Comparison of ENCODE assay signal across 1 cellular context in genomic region chr13:30196025-30196424, GRCh38.
TF ChIP-seq lines count a peak whose summit lies in the region.

No MANE protein-coding gene starts in this region.

TF ChIP-seq in SK-N-SH treated with all-trans-retinoic acid at 6 μM for 48 hours, 23 proteins besides CTCF, POLR2A, EP300 and RAD21 (continued from another document):
- TF ChIP-seq CSRNP3 (CRISPR knock-in tag; IDR thresholded peaks at IDR 0.05) (0 out of 2 replicates have a peak, but pooled peaks have one; percentile 0), ZNF565 (CRISPR knock-in tag; conservative IDR thresholded peaks at IDR 0.05; ENCODE audit: low read depth) (no peak), PATZ1 (CRISPR knock-in tag; IDR thresholded peaks at IDR 0.05; ENCODE audit: borderline replicate concordance) (no peak), ARNTL (CRISPR knock-in tag; IDR thresholded peaks at IDR 0.05; ENCODE audit: borderline replicate concordance, low read depth) (no peak), ISL1 (CRISPR knock-in tag; IDR thresholded peaks at IDR 0.05) (no peak), CSDC2 (CRISPR knock-in tag; IDR thresholded peaks at IDR 0.05) (no peak), TCF4 (CRISPR knock-in tag; IDR thresholded peaks at IDR 0.05; ENCODE audit: borderline replicate concordance) (peak; percentile 82; the same call in 1 of the 2 replicates), CREB5 (CRISPR knock-in tag; IDR thresholded peaks at IDR 0.05; ENCODE audit: low read depth) (no peak)
